ENCODE assay signal across 9 cellular contexts in genomic region chr5:90475436-90475980, GRCh38. TPM values are rescaled to one million over a fixed set of nuclear protein-coding genes. Genes with fewer than 3 reads are reported as not detected.
DNase-seq lines count a peak whose midpoint lies in the region; ATAC-seq and TF ChIP-seq lines count a peak whose summit lies in the region.
"Had no signal": no experiment of that assay in that cellular context is flagged by ENCODE, and none has a peak within 500 bp of the region (broad histone marks: within the 10 kb centered on the region; RNA-seq: fewer than 3 reads in every experiment).

No MANE protein-coding gene starts in this region.

- H3K27ac ChIP-seq in right lobe of liver: no peak overlapping the region
- no peak overlapping the region for H3K27ac ChIP-seq in body of pancreas

- H3K9me3 Mint-ChIP-seq in HFFc6: no peaks in the 10 kb centered on the region
- H3K9me3 Mint-ChIP-seq in activated naive CD8-positive, alpha-beta T cell treated with anti-CD3 and anti-CD28 coated beads for 36 hours: no peaks in the 10 kb centered on the region

- H3K27ac Mint-ChIP-seq in HFFc6: no peak overlapping the region
- H3K27ac Mint-ChIP-seq in activated naive CD8-positive, alpha-beta T cell treated with anti-CD3 and anti-CD28 coated beads for 36 hours: no peak overlapping the region

- intact Hi-C loops in right lobe of liver (cut with DNase I): no loop called here
- intact Hi-C loops in body of pancreas (cut with DNase I): no loop called here

- no peak for TF ChIP-seq CTCF in AG04449 (IDR thresholded peaks at IDR 0.05; ENCODE audit: insufficient read depth, low read length, missing control alignments)
- no peak for TF ChIP-seq CTCF in HFFc6 (IDR thresholded peaks at IDR 0.05)
- TF ChIP-seq CTCF in right lobe of liver (IDR thresholded peaks at IDR 0.05): no peak
- no peak for TF ChIP-seq CTCF in body of pancreas (IDR thresholded peaks at IDR 0.05)

- H3K4me1 ChIP-seq in right lobe of liver (peaks cover 0 to 15% (median 0%) of the 10 kb centered on the region in 4 donors), body of pancreas (peaks cover 22% of the 10 kb centered on the region)

- DNase-seq in AG04449 (ENCODE audit: low read depth, low spot score): no peak
- DNase-seq in HFFc6: no peak
- DNase-seq in activated naive CD8-positive, alpha-beta T cell treated with anti-CD3 and anti-CD28 coated beads for 36 hours: no peak
- no peak for DNase-seq in right lobe of liver
- DNase-seq in AG08395 (ENCODE audit: low spot score): no peak
- no peak for DNase-seq in body of pancreas
- no peak for DNase-seq in NOMO-1 treated with dmso at 0.1 percent for 144 hours (lab: John Stamatoyannopoulos, UW; ENCODE audit: unreplicated experiment)
- DNase-seq: activated gamma-delta T cell treated with Interleukin-2 at 50 U/mL for 16 hours had no signal

- ATAC-seq in right lobe of liver: no peak
- ATAC-seq in body of pancreas: no peak
- no peak for ATAC-seq in GM18861 (IDR thresholded peaks at IDR 0.05; ENCODE audit: unreplicated experiment)

- no peaks in the 10 kb centered on the region for H3K36me3 ChIP-seq in right lobe of liver
- H3K36me3 ChIP-seq in body of pancreas (replicated peaks in 1 of 2; ENCODE audit: insufficient read depth in 1 of 2, low read depth in 2 of 2): no peaks in the 10 kb centered on the region

- POLR2A ChIA-PET in AG04449 (lab: Yijun Ruan, JAX): interaction anchor here (1.0 kb wide), 1 partner anchor 10 kb away, joined by 4 read pairs; no protein-coding TSS in a partner anchor

- peak overlapping the region; percentile 88 for H3K4me3 ChIP-seq in AG04449 (ENCODE audit: low read depth, low read length)
- H3K4me3 ChIP-seq in right lobe of liver: peak overlapping the region in 2 of 3 donors; percentile 82 to 91
- H3K4me3 ChIP-seq in body of pancreas: no peak overlapping the region

- peaks cover 4% of the 10 kb centered on the region; the same call in 1 of the 2 replicates for H3K36me3 Mint-ChIP-seq in HFFc6 (ENCODE audit: low read depth)
- H3K36me3 Mint-ChIP-seq in activated naive CD8-positive, alpha-beta T cell treated with anti-CD3 and anti-CD28 coated beads for 36 hours: peaks cover 32% of the 10 kb centered on the region

- H3K27me3 ChIP-seq in right lobe of liver (no peaks in the 10 kb centered on the region), body of pancreas (no peaks in the 10 kb centered on the region)

- 77% methylated on average over 17 of the region's 17 CpGs for WGBS in right lobe of liver (ENCODE audit: insufficient coverage, low coverage, low lambda C conversion rate, missing lambda C conversion rate)
- WGBS in body of pancreas, 2 donors: 69% methylated on average over 17 of the region's 17 CpGs

- CTCF ChIA-PET in AG04449 (lab: Yijun Ruan, JAX): interaction anchor here (1.2 to 3.4 kb wide), 3 partner anchors 11 to 54 kb away, joined by 3 to 19 read pairs (median 5); partner anchors contain the start of gene LYSMD3

- TF ChIP-seq POLR2A in right lobe of liver (IDR thresholded peaks at IDR 0.05) (no peak), body of pancreas (IDR thresholded peaks at IDR 0.05) (no peak)

- H3K4me1 Mint-ChIP-seq in HFFc6 (ENCODE audit: low read depth): peaks cover 47% of the 10 kb centered on the region
- H3K4me1 Mint-ChIP-seq in activated naive CD8-positive, alpha-beta T cell treated with anti-CD3 and anti-CD28 coated beads for 36 hours: peaks cover 30% of the 10 kb centered on the region

- H3K9me3 ChIP-seq in right lobe of liver (no peaks in the 10 kb centered on the region), body of pancreas (no peaks in the 10 kb centered on the region)

- H3K27me3 Mint-ChIP-seq in HFFc6 (ENCODE audit: insufficient read depth): peaks cover 3% of the 10 kb centered on the region; the same call in 1 of the 2 replicates
- no peaks in the 10 kb centered on the region for H3K27me3 Mint-ChIP-seq in activated naive CD8-positive, alpha-beta T cell treated with anti-CD3 and anti-CD28 coated beads for 36 hours

- H3K4me3 Mint-ChIP-seq in HFFc6: peak overlapping the region; percentile 99
- peak overlapping the region; percentile 78 for H3K4me3 Mint-ChIP-seq in activated naive CD8-positive, alpha-beta T cell treated with anti-CD3 and anti-CD28 coated beads for 36 hours

RNA-seq across cellular contexts. Expression of gene POLR3G, which starts 0.8 kb away (rescaled TPM):
- 10 to 100 TPM in 5 of 6 experiments, 1 to 10 TPM in 1; 6.7 to 17.0 (median 15.3) TPM for total RNA-seq in HFFc6 (2021; fragmentation: NEBNext Ultra II Directional; extraction: Animal tissue kit (Norgen Biotek cat#: 25700))
- total RNA-seq in activated naive CD8-positive, alpha-beta T cell treated with anti-CD3 and anti-CD28 coated beads for 36 hours: 10 to 100 TPM; 25.4 to 25.7 TPM
- 1 to 10 TPM; 1.2 to 7.7 (median 2.0) TPM for total RNA-seq in right lobe of liver
- 1 to 10 TPM in 1 of 2 donors, not detected in 1; 1.6 TPM for total RNA-seq in body of pancreas

RNA-seq across cellular contexts. Expression of gene MBLAC2, which starts 0.9 kb away (rescaled TPM):
- 1 to 10 TPM; 5.1 to 6.3 (median 5.6) TPM for total RNA-seq in HFFc6 (2021; fragmentation: NEBNext Ultra II Directional; extraction: Animal tissue kit (Norgen Biotek cat#: 25700))
- 1 to 10 TPM; 5.4 to 5.6 TPM for total RNA-seq in activated naive CD8-positive, alpha-beta T cell treated with anti-CD3 and anti-CD28 coated beads for 36 hours
- total RNA-seq in right lobe of liver: 1 to 10 TPM; 2.3 to 5.3 (median 3.9) TPM
- 10 to 100 TPM in 1 of 2 donors, 1 to 10 TPM in 1; 6.0 to 13.8 TPM for total RNA-seq in body of pancreas

RNA-seq across cellular contexts. Expression of gene LYSMD3, which starts 53.9 kb away (rescaled TPM):
- 10 to 100 TPM; 28.5 to 34.8 (median 31.6) TPM for total RNA-seq in HFFc6 (2021; fragmentation: NEBNext Ultra II Directional; extraction: Animal tissue kit (Norgen Biotek cat#: 25700))
- total RNA-seq in activated naive CD8-positive, alpha-beta T cell treated with anti-CD3 and anti-CD28 coated beads for 36 hours: 10 to 100 TPM; 14.2 to 14.8 TPM
- total RNA-seq in right lobe of liver: 10 to 100 TPM; 11.4 to 16.6 (median 13.3) TPM
- 10 to 100 TPM in 1 of 2 donors, 1 to 10 TPM in 1; 8.2 to 13.0 TPM for total RNA-seq in body of pancreas

Comparison
In these comparisons a context has a peak if more than half of its experiments do, and no peak if none do; other contexts are left out.
1. H3K4me3 ChIP-seq: peak in AG04449 (single experiment) and right lobe of liver (2 of 3); none in body of pancreas (0 of 2).